Comparison of ENCODE assay signal across 1 cellular context in the genomic region with DNA sequence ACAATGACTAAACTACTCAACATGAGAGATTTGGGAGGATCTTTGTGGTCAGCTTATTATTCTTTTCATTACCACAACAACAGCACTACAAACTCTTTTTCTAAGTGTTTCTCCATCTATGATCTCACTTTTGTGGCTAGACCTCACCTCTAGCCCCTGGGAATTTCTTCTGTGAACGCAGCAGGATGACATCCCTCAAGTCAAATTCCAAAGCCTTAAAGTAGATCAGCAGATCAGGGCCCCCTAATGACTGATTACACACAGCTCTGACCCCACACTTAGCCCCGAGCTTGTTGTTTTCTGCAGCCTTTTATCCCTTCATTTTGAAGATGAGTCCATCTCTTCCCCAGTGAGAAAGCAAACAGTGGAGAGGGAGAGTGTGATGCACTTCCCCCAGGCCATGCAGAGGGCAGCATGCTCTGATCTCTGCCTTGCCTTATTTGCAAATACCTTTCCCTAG.
TF ChIP-seq lines count a peak whose summit lies in the region.

No MANE protein-coding gene starts in this region.

TF ChIP-seq in HCT116, 20 proteins besides CTCF, POLR2A, EP300 and RAD21 (continued from another document):
- TF ChIP-seq EZH2 (IDR thresholded peaks at IDR 0.05) (no peak), SP1 (IDR thresholded peaks at IDR 0.05; ENCODE audit: low read depth) (no peak)
